Comparison of ENCODE assay signal across 19 cellular contexts in genomic region chr22:49405590-49405989, GRCh38.
DNase-seq lines count a peak whose midpoint lies in the region; ATAC-seq and TF ChIP-seq lines count a peak whose summit lies in the region.
"Had no signal": no experiment of that assay in that cellular context is flagged by ENCODE, and none has a peak within 500 bp of the region (broad histone marks: within the 10 kb centered on the region; RNA-seq: fewer than 3 reads in every experiment).

No MANE protein-coding gene starts in this region.

- intact Hi-C loops in left ventricle myocardium inferior (cut with micrococcal nuclease) (no loop called here), sciatic nerve (cut with DNase I) (no loop called here), testis (cut with DNase I; ENCODE audit: low total_unique reads) (no loop called here)

- no peaks in the 10 kb centered on the region for H3K4me1 ChIP-seq in right atrium auricular region
- H3K4me1 ChIP-seq in left ventricle myocardium inferior, result no peaks in the 10 kb centered on the region
- no peaks in the 10 kb centered on the region for H3K4me1 ChIP-seq in testis
- H3K4me1 ChIP-seq: Caco-2, HAP-1 had no signal

- H3K27ac ChIP-seq in right atrium auricular region, result no peak overlapping the region
- H3K27ac ChIP-seq in left ventricle myocardium inferior (replicated peaks), result no peak overlapping the region
- H3K27ac ChIP-seq in testis, result no peak overlapping the region
- H3K27ac ChIP-seq: 22Rv1, BLaER1, C4-2B had no signal

- TF ChIP-seq CTCF in right atrium auricular region (IDR thresholded peaks at IDR 0.05), result no peak
- TF ChIP-seq CTCF in left ventricle myocardium inferior (IDR thresholded peaks at IDR 0.05; ENCODE audit: borderline replicate concordance), result no peak
- no peak for TF ChIP-seq CTCF in testis (IDR thresholded peaks at IDR 0.05)

- no peak for TF ChIP-seq POLR2A in testis (IDR thresholded peaks at IDR 0.05)

- no peak overlapping the region for H3K4me3 ChIP-seq in right atrium auricular region
- no peak overlapping the region for H3K4me3 ChIP-seq in left ventricle myocardium inferior
- H3K4me3 ChIP-seq in testis, result no peak overlapping the region
- H3K4me3 ChIP-seq: BLaER1, GM23338, HAP-1 had no signal

- H3K36me3 ChIP-seq in right atrium auricular region (no peaks in the 10 kb centered on the region), left ventricle myocardium inferior (no peaks in the 10 kb centered on the region), testis (ENCODE audit: low read depth, missing control alignments) (no peaks in the 10 kb centered on the region)
- H3K36me3 ChIP-seq: BLaER1, HAP-1 had no signal

- H3K9me3 ChIP-seq in right atrium auricular region (no peaks in the 10 kb centered on the region), left ventricle myocardium inferior (replicated peaks) (peaks cover 15% of the 10 kb centered on the region), testis (no peaks in the 10 kb centered on the region)
- H3K9me3 ChIP-seq: Caco-2, HAP-1 had no signal

- DNase-seq in activated CD8-positive, alpha-beta memory T cell treated with anti-CD3 and anti-CD28 coated beads for 24 hours, result peak; percentile 7
- DNase-seq in activated CD8-positive, alpha-beta memory T cell treated with anti-CD3 and anti-CD28 coated beads, Interleukin-2, amount 50 U/mL, for 48 hours, result no peak
- peak; percentile 7 for DNase-seq in right atrium auricular region (ENCODE audit: low spot score)
- no peak for DNase-seq in left ventricle myocardium inferior
- DNase-seq in sciatic nerve (ENCODE audit: low spot score), result peak; percentile 7
- DNase-seq in testis, result peak; percentile 5
- no peak for DNase-seq in NCI-H526 treated with DMSO at 0.1 percent for 48 hours (lab: John Stamatoyannopoulos, UW)
- no peak for DNase-seq in NCI-H1694 (lab: John Stamatoyannopoulos, UW)
- DNase-seq: Caco-2; CD4-positive, CD25-positive, alpha-beta regulatory T cell; CD8-positive, alpha-beta T cell; DMS153; DND-41; HFFc6 had no signal

- no peak for ATAC-seq in sciatic nerve
- ATAC-seq: CD8-positive, alpha-beta T cell had no signal

- 52 to 64% methylated on average over 3 of the region's 3 CpGs for WGBS in testis, 2 donors

- H3K27me3 ChIP-seq in right atrium auricular region, result no peaks in the 10 kb centered on the region
- peaks cover 68% of the 10 kb centered on the region for H3K27me3 ChIP-seq in left ventricle myocardium inferior (ENCODE audit: low read depth)
- H3K27me3 ChIP-seq in testis, result no peaks in the 10 kb centered on the region
- H3K27me3 ChIP-seq: BLaER1 had no signal

Comparison
In these comparisons a context has a peak if more than half of its experiments do, and no peak if none do; other contexts are left out.
1. DNase-seq: peak in activated CD8-positive, alpha-beta memory T cell treated with anti-CD3 and anti-CD28 coated beads for 24 hours (single experiment), right atrium auricular region (single experiment), sciatic nerve (single experiment) and testis (single experiment); none in activated CD8-positive, alpha-beta memory T cell treated with anti-CD3 and anti-CD28 coated beads, Interleukin-2, amount 50 U/mL, for 48 hours (single experiment), left ventricle myocardium inferior (single experiment), NCI-H526 treated with DMSO at 0.1 percent for 48 hours (single experiment) and NCI-H1694 (single experiment).